In genomic region chr3:49723631-49724551, GRCh38 we compare ENCODE assay signal across 1 cellular context.
TF ChIP-seq lines count a peak whose summit lies in the region.

GMPPB (minus strand) TSS chr3:49723951; CDS start chr3:49723726, 225 bp downstream.

TF ChIP-seq in SK-N-SH, 30 proteins besides CTCF, POLR2A, EP300 and RAD21 (continued from another document):
- no peak for TF ChIP-seq REST (IDR thresholded peaks at IDR 0.05; ENCODE audit: low read depth, low read length)
- peak; percentile 84 for TF ChIP-seq POLR2AphosphoS5 (IDR thresholded peaks at IDR 0.05; ENCODE audit: low read depth, low read length)
- 0 out of 2 replicates have a peak, but pooled peaks have one; percentile 26 for TF ChIP-seq YY1 (IDR thresholded peaks at IDR 0.05; ENCODE audit: low read depth)
- TF ChIP-seq FOSL2 (IDR thresholded peaks at IDR 0.05; ENCODE audit: borderline replicate concordance, low read depth): no peak
- no peak for TF ChIP-seq SMC3 (IDR thresholded peaks at IDR 0.05; ENCODE audit: low read depth, low read length)
- no peak; the same call in 1 of the 2 replicates for TF ChIP-seq ZBTB33 (IDR thresholded peaks at IDR 0.05; ENCODE audit: borderline replicate concordance, low read depth)
- TF ChIP-seq GABPA (IDR thresholded peaks at IDR 0.05; ENCODE audit: low read depth): no peak
- TF ChIP-seq GATA2 (CRISPR knock-in tag; IDR thresholded peaks at IDR 0.05): no peak
- no peak for TF ChIP-seq JUND (IDR thresholded peaks at IDR 0.05)
- TF ChIP-seq, protein P1, sequence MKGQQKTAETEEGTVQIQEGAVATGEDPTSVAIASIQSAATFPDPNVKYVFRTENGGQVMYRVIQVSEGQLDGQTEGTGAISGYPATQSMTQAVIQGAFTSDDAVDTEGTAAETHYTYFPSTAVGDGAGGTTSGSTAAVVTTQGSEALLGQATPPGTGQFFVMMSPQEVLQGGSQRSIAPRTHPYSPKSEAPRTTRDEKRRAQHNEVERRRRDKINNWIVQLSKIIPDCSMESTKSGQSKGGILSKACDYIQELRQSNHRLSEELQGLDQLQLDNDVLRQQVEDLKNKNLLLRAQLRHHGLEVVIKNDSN (IDR thresholded peaks at IDR 0.05; ENCODE audit: borderline replicate concordance, low read depth): peak; percentile 3; the same call in 1 of the 2 replicates
- TF ChIP-seq RCOR1 (IDR thresholded peaks at IDR 0.05; ENCODE audit: low read length): no peak
- no peak for TF ChIP-seq FOXJ3 (CRISPR knock-in tag; IDR thresholded peaks at IDR 0.05)
